In the genomic region with DNA sequence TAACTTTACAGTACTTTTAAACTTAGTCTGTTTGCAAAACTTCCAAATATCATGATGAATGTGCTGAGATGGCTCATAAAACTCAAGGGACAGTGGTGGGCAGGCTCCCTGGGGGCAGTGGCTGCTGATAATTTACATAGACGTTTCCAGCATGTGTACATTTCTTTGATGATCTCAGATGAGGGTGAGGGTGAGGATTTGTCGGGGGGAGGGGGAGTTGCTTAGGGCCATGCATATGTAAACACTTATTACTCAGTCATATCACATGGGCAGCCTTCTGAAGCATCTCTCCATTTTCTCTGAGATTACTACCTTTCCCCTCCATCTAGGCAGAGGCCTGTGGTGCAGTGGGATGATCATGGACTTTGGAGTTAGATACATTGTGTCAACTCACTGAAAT, we compare ENCODE assay signal across 1 cellular context.
TF ChIP-seq lines count a peak whose summit lies in the region.

No MANE protein-coding gene starts in this region.

TF ChIP-seq in IMR-90, 13 proteins besides CTCF, POLR2A, EP300 and RAD21 (continued from another document):
- TF ChIP-seq CEBPB (IDR thresholded peaks at IDR 0.05; ENCODE audit: low read depth, low read length): no peak
- TF ChIP-seq MAZ (IDR thresholded peaks at IDR 0.05; ENCODE audit: borderline replicate concordance, low read depth, low read length): no peak
- TF ChIP-seq, protein P1, sequence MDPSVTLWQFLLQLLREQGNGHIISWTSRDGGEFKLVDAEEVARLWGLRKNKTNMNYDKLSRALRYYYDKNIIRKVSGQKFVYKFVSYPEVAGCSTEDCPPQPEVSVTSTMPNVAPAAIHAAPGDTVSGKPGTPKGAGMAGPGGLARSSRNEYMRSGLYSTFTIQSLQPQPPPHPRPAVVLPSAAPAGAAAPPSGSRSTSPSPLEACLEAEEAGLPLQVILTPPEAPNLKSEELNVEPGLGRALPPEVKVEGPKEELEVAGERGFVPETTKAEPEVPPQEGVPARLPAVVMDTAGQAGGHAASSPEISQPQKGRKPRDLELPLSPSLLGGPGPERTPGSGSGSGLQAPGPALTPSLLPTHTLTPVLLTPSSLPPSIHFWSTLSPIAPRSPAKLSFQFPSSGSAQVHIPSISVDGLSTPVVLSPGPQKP (IDR thresholded peaks at IDR 0.05; ENCODE audit: borderline replicate concordance, low read depth, low read length): no peak
- TF ChIP-seq RCOR1 (IDR thresholded peaks at IDR 0.05; ENCODE audit: insufficient replicate concordance, low read length): no peak
- no peak for TF ChIP-seq FOS (IDR thresholded peaks at IDR 0.05; ENCODE audit: low read depth, low read length)
- TF ChIP-seq RFX5 (IDR thresholded peaks at IDR 0.05; ENCODE audit: low read depth, low read length): no peak
- TF ChIP-seq, protein P2, sequence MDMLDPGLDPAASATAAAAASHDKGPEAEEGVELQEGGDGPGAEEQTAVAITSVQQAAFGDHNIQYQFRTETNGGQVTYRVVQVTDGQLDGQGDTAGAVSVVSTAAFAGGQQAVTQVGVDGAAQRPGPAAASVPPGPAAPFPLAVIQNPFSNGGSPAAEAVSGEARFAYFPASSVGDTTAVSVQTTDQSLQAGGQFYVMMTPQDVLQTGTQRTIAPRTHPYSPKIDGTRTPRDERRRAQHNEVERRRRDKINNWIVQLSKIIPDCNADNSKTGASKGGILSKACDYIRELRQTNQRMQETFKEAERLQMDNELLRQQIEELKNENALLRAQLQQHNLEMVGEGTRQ (IDR thresholded peaks at IDR 0.05; ENCODE audit: low read depth, low read length): no peak
